ENCODE assay signal across 1 cellular context in genomic region chr15:56719021-56719612, GRCh38.
TF ChIP-seq lines count a peak whose summit lies in the region.

No MANE protein-coding gene starts in this region.

TF ChIP-seq in GM12878, 131 proteins besides CTCF, POLR2A, EP300 and RAD21 (continued from another document):
- TF ChIP-seq MLLT1 (IDR thresholded peaks at IDR 0.05) (no peak), ZNF384 (IDR thresholded peaks at IDR 0.05; ENCODE audit: borderline replicate concordance, low read depth, low read length) (peak; percentile 39; the same call in 1 of the 2 replicates), CREB1 (IDR thresholded peaks at IDR 0.05; ENCODE audit: low read depth) (no peak), FOXK2 (IDR thresholded peaks at IDR 0.05) (no peak), SPI1 (IDR thresholded peaks at IDR 0.05; ENCODE audit: borderline replicate concordance, insufficient read depth, low read depth, low read length) (peak; percentile 79), SUPT20H (IDR thresholded peaks at IDR 0.05; ENCODE audit: borderline replicate concordance, control insufficient read depth, low read depth, low read length) (no peak), GATAD2B (conservative IDR thresholded peaks at IDR 0.05; ENCODE audit: low read depth) (no peak), TBL1XR1 (IDR thresholded peaks at IDR 0.05; ENCODE audit: low read depth, low read length) (no peak), SIX5 (IDR thresholded peaks at IDR 0.05; ENCODE audit: low read depth, low read length, severe bottlenecking) (no peak), NRF1 (conservative IDR thresholded peaks at IDR 0.05; ENCODE audit: low read depth, low read length) (no peak), SMC3 (IDR thresholded peaks at IDR 0.05; ENCODE audit: borderline replicate concordance, low read length) (no peak), CBX5 (IDR thresholded peaks at IDR 0.05; ENCODE audit: low read depth) (0 out of 2 replicates have a peak, but pooled peaks have one; percentile 45), NFXL1 (IDR thresholded peaks at IDR 0.05; ENCODE audit: borderline replicate concordance) (no peak), SREBF1 (IDR thresholded peaks at IDR 0.05; ENCODE audit: low read length) (no peak), STAT1 (conservative IDR thresholded peaks at IDR 0.05) (no peak), HDAC2 (IDR thresholded peaks at IDR 0.05) (no peak), FOXM1 (IDR thresholded peaks at IDR 0.05; ENCODE audit: low read depth, low read length) (no peak), LARP7 (IDR thresholded peaks at IDR 0.05) (no peak), SUZ12 (IDR thresholded peaks at IDR 0.05; ENCODE audit: unreplicated experiment) (no peak), TARDBP (IDR thresholded peaks at IDR 0.05; ENCODE audit: borderline replicate concordance) (no peak), PKNOX1 (IDR thresholded peaks at IDR 0.05) (no peak), ZNF217 (IDR thresholded peaks at IDR 0.05) (no peak), RAD51 (IDR thresholded peaks at IDR 0.05) (no peak), RB1 (IDR thresholded peaks at IDR 0.05; ENCODE audit: borderline replicate concordance) (no peak), STAT3 (IDR thresholded peaks at IDR 0.05; ENCODE audit: low read depth, low read length) (no peak), CUX1 (IDR thresholded peaks at IDR 0.05; ENCODE audit: insufficient replicate concordance, low read depth, low read length) (no peak), BACH1 (IDR thresholded peaks at IDR 0.05; ENCODE audit: borderline replicate concordance) (no peak), RUNX3 (IDR thresholded peaks at IDR 0.05; ENCODE audit: low read length) (peak; percentile 17; the same call in 1 of the 2 replicates), JUNB (IDR thresholded peaks at IDR 0.05) (no peak), JUND (IDR thresholded peaks at IDR 0.05; ENCODE audit: low read depth, low read length) (no peak)
- TF ChIP-seq, protein P1, sequence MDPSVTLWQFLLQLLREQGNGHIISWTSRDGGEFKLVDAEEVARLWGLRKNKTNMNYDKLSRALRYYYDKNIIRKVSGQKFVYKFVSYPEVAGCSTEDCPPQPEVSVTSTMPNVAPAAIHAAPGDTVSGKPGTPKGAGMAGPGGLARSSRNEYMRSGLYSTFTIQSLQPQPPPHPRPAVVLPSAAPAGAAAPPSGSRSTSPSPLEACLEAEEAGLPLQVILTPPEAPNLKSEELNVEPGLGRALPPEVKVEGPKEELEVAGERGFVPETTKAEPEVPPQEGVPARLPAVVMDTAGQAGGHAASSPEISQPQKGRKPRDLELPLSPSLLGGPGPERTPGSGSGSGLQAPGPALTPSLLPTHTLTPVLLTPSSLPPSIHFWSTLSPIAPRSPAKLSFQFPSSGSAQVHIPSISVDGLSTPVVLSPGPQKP (IDR thresholded peaks at IDR 0.05; ENCODE audit: low read depth, low read length) = no peak
- TF ChIP-seq, protein P2, sequence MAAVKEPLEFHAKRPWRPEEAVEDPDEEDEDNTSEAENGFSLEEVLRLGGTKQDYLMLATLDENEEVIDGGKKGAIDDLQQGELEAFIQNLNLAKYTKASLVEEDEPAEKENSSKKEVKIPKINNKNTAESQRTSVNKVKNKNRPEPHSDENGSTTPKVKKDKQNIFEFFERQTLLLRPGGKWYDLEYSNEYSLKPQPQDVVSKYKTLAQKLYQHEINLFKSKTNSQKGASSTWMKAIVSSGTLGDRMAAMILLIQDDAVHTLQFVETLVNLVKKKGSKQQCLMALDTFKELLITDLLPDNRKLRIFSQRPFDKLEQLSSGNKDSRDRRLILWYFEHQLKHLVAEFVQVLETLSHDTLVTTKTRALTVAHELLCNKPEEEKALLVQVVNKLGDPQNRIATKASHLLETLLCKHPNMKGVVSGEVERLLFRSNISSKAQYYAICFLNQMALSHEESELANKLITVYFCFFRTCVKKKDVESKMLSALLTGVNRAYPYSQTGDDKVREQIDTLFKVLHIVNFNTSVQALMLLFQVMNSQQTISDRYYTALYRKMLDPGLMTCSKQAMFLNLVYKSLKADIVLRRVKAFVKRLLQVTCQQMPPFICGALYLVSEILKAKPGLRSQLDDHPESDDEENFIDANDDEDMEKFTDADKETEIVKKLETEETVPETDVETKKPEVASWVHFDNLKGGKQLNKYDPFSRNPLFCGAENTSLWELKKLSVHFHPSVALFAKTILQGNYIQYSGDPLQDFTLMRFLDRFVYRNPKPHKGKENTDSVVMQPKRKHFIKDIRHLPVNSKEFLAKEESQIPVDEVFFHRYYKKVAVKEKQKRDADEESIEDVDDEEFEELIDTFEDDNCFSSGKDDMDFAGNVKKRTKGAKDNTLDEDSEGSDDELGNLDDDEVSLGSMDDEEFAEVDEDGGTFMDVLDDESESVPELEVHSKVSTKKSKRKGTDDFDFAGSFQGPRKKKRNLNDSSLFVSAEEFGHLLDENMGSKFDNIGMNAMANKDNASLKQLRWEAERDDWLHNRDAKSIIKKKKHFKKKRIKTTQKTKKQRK (IDR thresholded peaks at IDR 0.05; ENCODE audit: low read depth, low read length) = no peak
- TF ChIP-seq, protein P3, sequence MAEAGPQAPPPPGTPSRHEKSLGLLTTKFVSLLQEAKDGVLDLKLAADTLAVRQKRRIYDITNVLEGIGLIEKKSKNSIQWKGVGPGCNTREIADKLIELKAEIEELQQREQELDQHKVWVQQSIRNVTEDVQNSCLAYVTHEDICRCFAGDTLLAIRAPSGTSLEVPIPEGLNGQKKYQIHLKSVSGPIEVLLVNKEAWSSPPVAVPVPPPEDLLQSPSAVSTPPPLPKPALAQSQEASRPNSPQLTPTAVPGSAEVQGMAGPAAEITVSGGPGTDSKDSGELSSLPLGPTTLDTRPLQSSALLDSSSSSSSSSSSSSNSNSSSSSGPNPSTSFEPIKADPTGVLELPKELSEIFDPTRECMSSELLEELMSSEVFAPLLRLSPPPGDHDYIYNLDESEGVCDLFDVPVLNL (IDR thresholded peaks at IDR 0.05; ENCODE audit: low read depth, low read length) = no peak
